Comparison of ENCODE assay signal across 8 cellular contexts in the genomic region with DNA sequence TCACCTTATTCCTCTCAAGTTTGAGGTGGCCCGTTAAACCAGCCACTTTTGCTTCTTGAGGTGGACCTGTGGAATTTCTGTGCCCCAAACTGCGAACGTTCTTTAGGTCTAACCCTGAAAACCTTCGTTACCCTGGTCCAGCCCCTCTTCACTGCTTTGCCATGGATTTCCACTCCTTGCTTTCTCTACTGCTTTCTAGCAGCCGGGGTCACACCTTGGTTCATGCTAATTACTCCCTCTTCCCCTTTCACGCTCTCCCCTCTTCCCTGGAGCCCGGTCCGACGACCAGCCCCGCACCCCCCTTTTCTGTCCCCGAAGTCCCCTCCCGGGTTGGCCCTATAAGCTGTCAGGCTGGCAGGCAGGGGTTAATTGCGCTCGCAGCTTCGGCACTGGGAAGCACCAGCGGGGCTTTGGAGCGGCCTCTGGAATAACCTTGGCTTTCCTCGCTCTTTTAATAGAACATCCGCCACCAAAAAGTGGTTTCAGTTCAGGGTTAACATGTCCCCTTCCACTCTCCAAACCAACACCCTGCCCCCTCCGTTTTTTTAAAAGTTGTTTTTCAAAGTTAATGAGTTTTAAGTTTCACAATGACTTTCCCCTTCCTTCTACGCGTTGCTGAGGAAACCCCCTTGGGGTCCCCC. TPM values are rescaled to one million over a fixed set of nuclear protein-coding genes. Genes with fewer than 3 reads are reported as not detected.
DNase-seq lines count a peak whose midpoint lies in the region; ATAC-seq, FAIRE-seq and TF ChIP-seq lines count a peak whose summit lies in the region.

No MANE protein-coding gene starts in this region.

- H3K27me3 ChIP-seq in foreskin keratinocyte = no peaks in the 10 kb centered on the region

- no peak for FAIRE-seq in RCC 7860 (lab: Jason Lieb, UNC)

- DNase-seq in AG10803 (ENCODE audit: low read depth) (no peak), NCI-H146 treated with DMSO at 0.1 percent for 48 hours (lab: John Stamatoyannopoulos, UW; ENCODE audit: unreplicated experiment) (peak; percentile 79), foreskin keratinocyte (peak in 1 of 2 donors; percentile 77), occipital lobe (lab: John Stamatoyannopoulos, UW) (peak; percentile 64), RCC 7860 (ENCODE audit: low spot score) (no peak)
- DNase-seq in activated CD4-positive, alpha-beta memory T cell treated with anti-CD3 and anti-CD28 coated beads for 36 hours = no peak

- H3K27me3 Mint-ChIP-seq in activated CD4-positive, alpha-beta memory T cell treated with anti-CD3 and anti-CD28 coated beads for 36 hours = no peaks in the 10 kb centered on the region

- POLR2A ChIA-PET in activated CD4-positive, alpha-beta memory T cell treated with anti-CD3 and anti-CD28 coated beads for 36 hours (lab: Charles Lee) = interaction anchor here (1.0 to 7.2 kb wide), 8 partner anchors 41 to 298 kb away, joined by 3 to 67 read pairs (median 4); no protein-coding TSS in a partner anchor

- H3K4me3 ChIP-seq in AG10803 (ENCODE audit: low read length) = peak overlapping the region; percentile 73

- peaks cover 4% of the 10 kb centered on the region for H3K9me3 Mint-ChIP-seq in activated CD4-positive, alpha-beta memory T cell treated with anti-CD3 and anti-CD28 coated beads for 36 hours

- H3K27ac ChIP-seq in foreskin keratinocyte = peak overlapping the region; percentile 100

- intact Hi-C loops in activated CD4-positive, alpha-beta memory T cell treated with anti-CD3 and anti-CD28 coated beads for 36 hours (cut with micrococcal nuclease) = loop anchor here (1.0 to 10.0 kb wide), 13 partner anchors 42 to 1172 kb away; a partner anchor contains a TSS

- H3K4me1 Mint-ChIP-seq in activated CD4-positive, alpha-beta memory T cell treated with anti-CD3 and anti-CD28 coated beads for 36 hours (ENCODE audit: low read depth) = peaks cover 43% of the 10 kb centered on the region

- no peak for TF ChIP-seq CTCF in AG10803 (conservative IDR thresholded peaks at IDR 0.05; ENCODE audit: low read length)
- TF ChIP-seq CTCF in foreskin keratinocyte (conservative IDR thresholded peaks at IDR 0.05) = no peak

- H3K36me3 Mint-ChIP-seq in activated CD4-positive, alpha-beta memory T cell treated with anti-CD3 and anti-CD28 coated beads for 36 hours = peaks cover 29% of the 10 kb centered on the region

- H3K27ac Mint-ChIP-seq in activated CD4-positive, alpha-beta memory T cell treated with anti-CD3 and anti-CD28 coated beads for 36 hours = peak overlapping the region; percentile 99

- ATAC-seq in GM18499 (IDR thresholded peaks at IDR 0.05; ENCODE audit: insufficient read depth, unreplicated experiment) (peak; percentile 15), HG02852 (IDR thresholded peaks at IDR 0.05; ENCODE audit: unreplicated experiment) (peak; percentile 27), foreskin keratinocyte (no peak)

- H3K4me1 ChIP-seq in foreskin keratinocyte = peaks cover 15% of the 10 kb centered on the region

- CTCF ChIA-PET in activated CD4-positive, alpha-beta memory T cell treated with anti-CD3 and anti-CD28 coated beads for 36 hours (lab: Charles Lee) = no interaction called here

- peak overlapping the region; percentile 90 for H3K4me3 Mint-ChIP-seq in activated CD4-positive, alpha-beta memory T cell treated with anti-CD3 and anti-CD28 coated beads for 36 hours

RNA-seq across cellular contexts. Expression of a gene that starts 1.4 kb away (rescaled TPM):
- 10 to 100 TPM; 43.2 to 43.8 TPM for total RNA-seq in activated CD4-positive, alpha-beta memory T cell treated with anti-CD3 and anti-CD28 coated beads for 36 hours
- total RNA-seq in foreskin keratinocyte = 19.0 and 23.0 TPM in 2 replicates
- polyA plus RNA-seq in foreskin keratinocyte = 5.1 and 5.2 TPM in 2 replicates
- total RNA-seq in occipital lobe = 22.0 TPM

Comparison
In these comparisons a context has a peak if more than half of its experiments do, and no peak if none do; other contexts are left out.
1. DNase-seq: peak in NCI-H146 treated with DMSO at 0.1 percent for 48 hours (single experiment) and occipital lobe (single experiment); none in AG10803 (single experiment), activated CD4-positive, alpha-beta memory T cell treated with anti-CD3 and anti-CD28 coated beads for 36 hours (single experiment) and RCC 7860 (single experiment).